Comparison of ENCODE assay signal across 8 cellular contexts in genomic region chr4:89434364-89434988, GRCh38.
DNase-seq lines count a peak whose midpoint lies in the region; ATAC-seq and TF ChIP-seq lines count a peak whose summit lies in the region.

No MANE protein-coding gene starts in this region.

- peaks cover 10% of the 10 kb centered on the region for H3K4me1 Mint-ChIP-seq in activated T-helper 17 cell treated with anti-CD3 and anti-CD28 coated beads, Interleukin-2, amount 50 U/mL, for 72 hours

- no peaks in the 10 kb centered on the region for H3K79me2 ChIP-seq in smooth muscle cell (ENCODE audit: low read depth)

- no peak overlapping the region for H3K27ac ChIP-seq in smooth muscle cell (ENCODE audit: low read depth)

- H3K9me3 Mint-ChIP-seq in activated T-helper 17 cell treated with anti-CD3 and anti-CD28 coated beads, Interleukin-2, amount 50 U/mL, for 72 hours: no peaks in the 10 kb centered on the region

- peak; percentile 86 for TF ChIP-seq CTCF in AG09319 (IDR thresholded peaks at IDR 0.05; ENCODE audit: low read depth, low read length)
- TF ChIP-seq CTCF in GM13976 (IDR thresholded peaks at IDR 0.05; ENCODE audit: borderline replicate concordance, control extremely low read depth, extremely low read depth, insufficient read depth, missing control alignments): peak; percentile 36
- TF ChIP-seq CTCF in smooth muscle cell (IDR thresholded peaks at IDR 0.05; ENCODE audit: borderline replicate concordance, insufficient read depth, poor library complexity, severe bottlenecking): peak; percentile 62

- H3K4me1 ChIP-seq in smooth muscle cell (ENCODE audit: low read depth): no peaks in the 10 kb centered on the region

- H3K27ac Mint-ChIP-seq in activated T-helper 17 cell treated with anti-CD3 and anti-CD28 coated beads, Interleukin-2, amount 50 U/mL, for 72 hours: no peak overlapping the region

- no peaks in the 10 kb centered on the region for H3F3A ChIP-seq in smooth muscle cell (ENCODE audit: low read depth)

- no peaks in the 10 kb centered on the region for H3K36me3 ChIP-seq in smooth muscle cell (ENCODE audit: low read depth)

- no peak for DNase-seq in AG09319 (ENCODE audit: extremely low read depth, low read depth)
- peak; percentile 37 for DNase-seq in GM13976 (ENCODE audit: low spot score)
- DNase-seq in NCI-H2029 treated with DMSO at 0.1 percent for 48 hours (lab: John Stamatoyannopoulos, UW): peak; percentile 47
- no peak for DNase-seq in left cardiac atrium
- DNase-seq in smooth muscle cell (lab: John Stamatoyannopoulos, UW; ENCODE audit: unreplicated experiment): no peak
- DNase-seq in HK-2 (ENCODE audit: unreplicated experiment): no peak

- H3K4me3 ChIP-seq in smooth muscle cell: no peak overlapping the region

- ATAC-seq in HG02852 (IDR thresholded peaks at IDR 0.05; ENCODE audit: unreplicated experiment) (peak; percentile 74), left cardiac atrium (peak; percentile 59 to 80)
- peak; percentile 57 for ATAC-seq in activated T-helper 17 cell treated with anti-CD3 and anti-CD28 coated beads, Interleukin-2, amount 50 U/mL, for 72 hours (replicated peaks)

- H3K9me3 ChIP-seq in smooth muscle cell (replicated peaks; ENCODE audit: low read depth): no peaks in the 10 kb centered on the region

- 66% methylated on average over 3 of the region's 3 CpGs for WGBS in smooth muscle cell (ENCODE audit: low lambda C conversion rate)

- intact Hi-C loops in left cardiac atrium (cut with DNase I): loop anchor here (5.0 to 10.0 kb wide), 3 partner anchors 120 to 272 kb away; no protein-coding TSS in a partner anchor

- H2AFZ ChIP-seq in smooth muscle cell (ENCODE audit: low read depth): no peak overlapping the region

- H4K20me1 ChIP-seq in smooth muscle cell (ENCODE audit: low read depth): no peaks in the 10 kb centered on the region

- peaks cover 4% of the 10 kb centered on the region for H3K27me3 Mint-ChIP-seq in activated T-helper 17 cell treated with anti-CD3 and anti-CD28 coated beads, Interleukin-2, amount 50 U/mL, for 72 hours

- no peak overlapping the region for H3K4me3 Mint-ChIP-seq in activated T-helper 17 cell treated with anti-CD3 and anti-CD28 coated beads, Interleukin-2, amount 50 U/mL, for 72 hours

- in situ Hi-C loops in GM13976 (cut with MboI; ENCODE audit: low sequenced_read_pairs, unreplicated experiment): loop anchor here (25.0 kb wide), 1 partner anchor 197 kb away; no protein-coding TSS in a partner anchor

- H3K36me3 Mint-ChIP-seq in activated T-helper 17 cell treated with anti-CD3 and anti-CD28 coated beads, Interleukin-2, amount 50 U/mL, for 72 hours (ENCODE audit: low read depth): no peaks in the 10 kb centered on the region

- H3K27me3 ChIP-seq in smooth muscle cell (ENCODE audit: low read depth): no peaks in the 10 kb centered on the region

- no peak overlapping the region for H3K4me2 ChIP-seq in smooth muscle cell

- H3K9ac ChIP-seq in smooth muscle cell (ENCODE audit: low read depth): no peak overlapping the region

Comparison
In these comparisons a context has a peak if more than half of its experiments do, and no peak if none do; other contexts are left out.
1. DNase-seq: peak in GM13976 (single experiment) and NCI-H2029 treated with DMSO at 0.1 percent for 48 hours (single experiment); none in AG09319 (single experiment), left cardiac atrium (single experiment), smooth muscle cell (single experiment) and HK-2 (single experiment).
2. CTCF ChIP-seq: peak in every context shown above with its lines; median percentile 86 in AG09319; 62 in smooth muscle cell; 36 in GM13976.
3. Peak in every context shown above with its lines, with median percentiles within 50 percentile points of each other: ATAC-seq.